9 cellular contexts compared by ENCODE assay signal in genomic region chr16:10514369-10515055, GRCh38.
DNase-seq lines count a peak whose midpoint lies in the region; ATAC-seq and TF ChIP-seq lines count a peak whose summit lies in the region.
"Had no signal": no experiment of that assay in that cellular context is flagged by ENCODE, and none has a peak within 500 bp of the region (broad histone marks: within the 10 kb centered on the region; RNA-seq: fewer than 3 reads in every experiment).

No MANE protein-coding gene starts in this region.

- H3K9me2 ChIP-seq in PC-9 (ENCODE audit: insufficient read depth), result no peaks in the 10 kb centered on the region

- CTCF ChIA-PET in Calu3 (lab: Charles Lee), result interaction anchor here (0.6 to 2.3 kb wide), 15 partner anchors 44 to 666 kb away, joined by 3 to 46 read pairs (median 4); partner anchors contain the start of genes EMP2, GRIN2A and NUBP1
- CTCF ChIA-PET in PC-9 (lab: Charles Lee), result interaction anchor here (0.5 to 1.9 kb wide), 26 partner anchors 16 to 1619 kb away, joined by 3 to 15 read pairs (median 4); partner anchors contain the start of genes CLEC16A and DEXI

- no peak for TF ChIP-seq EP300 in sigmoid colon (IDR thresholded peaks at IDR 0.05)

- H3K27me3 ChIP-seq in PC-9 (ENCODE audit: insufficient read depth, low read depth) (no peaks in the 10 kb centered on the region), heart right ventricle (no peaks in the 10 kb centered on the region), sigmoid colon (no peaks in the 10 kb centered on the region)
- H3K27me3 ChIP-seq: SJSA1 had no signal

- DNase-seq in Calu3, result peak; percentile 75
- peak; percentile 72 for DNase-seq in HT-29 (ENCODE audit: low spot score)
- DNase-seq in PC-9, result peak; percentile 70 to 83
- peak; percentile 16 for DNase-seq in activated naive CD8-positive, alpha-beta T cell treated with anti-CD3 and anti-CD28 coated beads, Interleukin-2, amount 50 U/mL, for 16 hours (ENCODE audit: low read depth, low spot score)
- DNase-seq in heart right ventricle, result peak in 1 of 2 donors; percentile 49
- DNase-seq in sigmoid colon, result peak; percentile 75
- no peak for DNase-seq in NCI-H2081 treated with DMSO at 0.1 percent for 48 hours (lab: John Stamatoyannopoulos, UW)

- no peak for TF ChIP-seq POLR2A in sigmoid colon (IDR thresholded peaks at IDR 0.05)

- peaks cover 7% of the 10 kb centered on the region; the same call in 1 of the 2 replicates for H3F3A ChIP-seq in PC-9 (ENCODE audit: insufficient read depth, low read depth)

- 32 to 34% methylated on average over 6 of the region's 6 CpGs for WGBS in heart right ventricle, 2 donors
- 41 to 47% methylated on average over 6 of the region's 6 CpGs for WGBS in sigmoid colon, 2 donors

- peak overlapping the region; percentile 57 for H3K4me2 ChIP-seq in PC-9

- H3K36me3 Mint-ChIP-seq in Calu3 (ENCODE audit: insufficient read depth, unreplicated experiment), result peaks cover 5% of the 10 kb centered on the region

- H3K79me2 ChIP-seq in PC-9 (ENCODE audit: low read depth), result no peaks in the 10 kb centered on the region

- TF ChIP-seq CTCF in Calu3 (IDR thresholded peaks at IDR 0.05; ENCODE audit: unreplicated experiment) (peak; percentile 76), PC-9 (conservative IDR thresholded peaks at IDR 0.05) (peak; percentile 86), heart right ventricle (IDR thresholded peaks at IDR 0.05) (peak; percentile 35 to 76 (median 65)), sigmoid colon (IDR thresholded peaks at IDR 0.05) (peak in 3 of 4 experiments; percentile 38 to 54 (median 47))

- POLR2A ChIA-PET in PC-9 (lab: Charles Lee; ENCODE audit: unreplicated experiment), result interaction anchor here (0.7 to 0.9 kb wide), 3 partner anchors 230 to 1378 kb away, joined by 3 to 20 read pairs (median 4); partner anchors contain the start of gene NUBP1

- H3K4me3 ChIP-seq in PC-9 (no peak overlapping the region), heart right ventricle (no peak overlapping the region), sigmoid colon (no peak overlapping the region)
- H3K4me3 ChIP-seq: SJSA1 had no signal

- H4K20me1 ChIP-seq in PC-9 (ENCODE audit: insufficient read depth), result no peaks in the 10 kb centered on the region

- intact Hi-C loops in Calu3 (cut with micrococcal nuclease; ENCODE audit: unreplicated experiment), result loop anchor here (1.0 kb wide), 1 partner anchor 223 kb away; no protein-coding TSS in a partner anchor
- intact Hi-C loops in PC-9 (cut with micrococcal nuclease; ENCODE audit: unreplicated experiment), result loop anchor here (1.0 kb wide), 2 partner anchors 223 to 404 kb away; no protein-coding TSS in a partner anchor
- intact Hi-C loops in heart right ventricle (cut with DNase I), result loop anchor here in 9 of 10 donors (1.0 to 5.0 kb wide), 9 partner anchors 202 to 404 kb away; no protein-coding TSS in a partner anchor
- intact Hi-C loops in sigmoid colon (cut with DNase I), result loop anchor here (5.0 kb wide), 2 partner anchors 223 to 408 kb away; no protein-coding TSS in a partner anchor

- H3K4me1 ChIP-seq in PC-9 (replicated peaks; ENCODE audit: insufficient read depth) (peaks cover 15% of the 10 kb centered on the region), heart right ventricle (peaks cover 0 to 17% (median 14%) of the 10 kb centered on the region in 9 donors), sigmoid colon (peaks cover 0 to 14% (median 11%) of the 10 kb centered on the region in 4 donors)
- H3K4me1 ChIP-seq: SJSA1 had no signal

- H3K4me1 Mint-ChIP-seq in Calu3 (ENCODE audit: low read depth, unreplicated experiment), result peaks cover 11% of the 10 kb centered on the region

- BruUV-seq in Calu3 (replicated peaks; lab: Mats Ljungman, UMichigan), result no TSS peak
- no TSS peak for BruUV-seq in PC-9 (replicated peaks; lab: Mats Ljungman, UMichigan)

- H3K4me3 Mint-ChIP-seq in Calu3 (ENCODE audit: low read depth, unreplicated experiment), result no peak overlapping the region

- H3K27me3 Mint-ChIP-seq in Calu3 (ENCODE audit: unreplicated experiment), result no peaks in the 10 kb centered on the region

- H3K9me3 Mint-ChIP-seq in Calu3 (ENCODE audit: low read depth, unreplicated experiment), result no peaks in the 10 kb centered on the region

- H3K36me3 ChIP-seq in PC-9 (ENCODE audit: low read depth) (no peaks in the 10 kb centered on the region), heart right ventricle (no peaks in the 10 kb centered on the region), sigmoid colon (no peaks in the 10 kb centered on the region)
- H3K36me3 ChIP-seq: SJSA1 had no signal

- no peak overlapping the region for H2AFZ ChIP-seq in PC-9

- ATAC-seq in heart right ventricle, result peak in 7 of 8 donors; percentile 34 to 63 (median 46)
- no peak for ATAC-seq in GM19351 (IDR thresholded peaks at IDR 0.05; ENCODE audit: unreplicated experiment)

- H3K9me3 ChIP-seq in PC-9 (ENCODE audit: insufficient read depth, low read depth), result no peaks in the 10 kb centered on the region
- H3K9me3 ChIP-seq in heart right ventricle, result peaks cover 0 to 11% (median 0%) of the 10 kb centered on the region in 11 donors
- no peaks in the 10 kb centered on the region for H3K9me3 ChIP-seq in sigmoid colon
- H3K9me3 ChIP-seq: SJSA1 had no signal

- H3K27ac Mint-ChIP-seq in Calu3 (ENCODE audit: unreplicated experiment), result no peak overlapping the region

- peak overlapping the region; percentile 42 for H3K27ac ChIP-seq in PC-9
- H3K27ac ChIP-seq in heart right ventricle, result peak overlapping the region in 5 of 10 donors; percentile 14 to 62 (median 29)
- H3K27ac ChIP-seq in sigmoid colon, result peak overlapping the region in 2 of 4 donors; percentile 8 to 42
- H3K27ac ChIP-seq: SJSA1 had no signal
